ENCODE assay signal across 14 cellular contexts in the genomic region with DNA sequence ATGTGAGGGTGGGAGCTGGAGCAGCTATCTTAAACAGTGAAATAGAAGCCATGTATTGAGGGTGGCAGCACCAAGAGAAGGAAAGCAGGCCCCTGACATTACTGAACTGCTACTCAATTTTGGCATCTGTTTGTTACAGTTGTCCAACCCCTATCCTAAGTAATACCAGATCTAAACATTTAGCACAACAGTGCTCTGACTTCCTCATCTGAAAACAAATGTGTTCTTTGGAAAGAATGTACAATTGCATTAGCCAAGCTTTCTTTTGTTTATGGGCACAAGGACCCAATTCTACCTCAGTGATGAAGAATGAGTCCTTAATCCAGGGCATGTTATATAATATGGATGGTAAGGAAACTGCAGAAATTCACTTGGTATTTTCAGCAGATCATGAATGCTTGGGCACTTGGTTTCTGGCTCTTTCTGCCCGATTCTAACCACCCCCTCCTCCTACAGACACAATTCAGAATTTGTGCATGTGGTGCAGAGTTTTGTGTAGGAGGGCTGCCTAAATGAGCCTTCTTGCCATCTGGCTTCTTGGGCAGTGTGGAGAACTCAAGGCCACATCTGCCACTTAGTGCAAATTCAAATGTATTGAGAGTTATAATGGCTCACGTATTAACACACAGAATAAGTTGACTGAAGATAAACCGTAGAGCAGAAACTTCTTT. TPM values are rescaled to one million over a fixed set of nuclear protein-coding genes. Genes with fewer than 3 reads are reported as not detected.
DNase-seq lines count a peak whose midpoint lies in the region; ATAC-seq and TF ChIP-seq lines count a peak whose summit lies in the region.
"Had no signal": no experiment of that assay in that cellular context is flagged by ENCODE, and none has a peak within 500 bp of the region (broad histone marks: within the 10 kb centered on the region; RNA-seq: fewer than 3 reads in every experiment).

No MANE protein-coding gene starts in this region.

- POLR2A ChIA-PET in activated CD4-positive, alpha-beta memory T cell treated with anti-CD3 and anti-CD28 coated beads, Interleukin-2, amount 10 ng/mL, durations not matched to agents 7 days and 5 days (lab: Charles Lee): interaction anchor here (0.6 to 1.5 kb wide), 2 partner anchors 33 to 495 kb away, joined by 3 to 4 read pairs; no protein-coding TSS in a partner anchor
- POLR2A ChIA-PET in activated CD4-positive, alpha-beta memory T cell treated with anti-CD3 and anti-CD28 coated beads for 36 hours (lab: Charles Lee): interaction anchor here (0.6 kb wide), 1 partner anchor 11 kb away, joined by 5 read pairs; no protein-coding TSS in a partner anchor

- 72% methylated on average over 3 of the region's 3 CpGs for WGBS in suprapubic skin
- 59 to 62% methylated on average over 3 of the region's 3 CpGs for WGBS in GM23248 (ENCODE audit: low coverage in 1 of 2, low lambda C conversion rate in 2 of 2, missing lambda C conversion rate in 2 of 2), 2 experiments

- peaks cover 81% of the 10 kb centered on the region for H3F3A ChIP-seq in GM23248 (ENCODE audit: insufficient read depth)

- peaks cover 30% of the 10 kb centered on the region for H3K4me1 Mint-ChIP-seq in activated CD4-positive, alpha-beta memory T cell treated with anti-CD3 and anti-CD28 coated beads, Interleukin-2, amount 10 ng/mL, durations not matched to agents 7 days and 5 days
- peaks cover 54% of the 10 kb centered on the region for H3K4me1 Mint-ChIP-seq in activated CD4-positive, alpha-beta memory T cell treated with anti-CD3 and anti-CD28 coated beads for 36 hours (ENCODE audit: low read depth)
- peaks cover 39% of the 10 kb centered on the region for H3K4me1 Mint-ChIP-seq in activated T-helper 2 cell treated with anti-CD3 and anti-CD28 coated beads, Interferon-gamma antibody, Interleukin-2, Interleukin-4, amounts not matched to agents 10 μg/mL and 5 μg/mL and 100 μg/mL, durations not matched to agents 14 hours and 24 hours and 36 hours (ENCODE audit: low read depth)

- peaks cover 75% of the 10 kb centered on the region for H3K4me1 ChIP-seq in lower lobe of right lung
- peaks cover 88% of the 10 kb centered on the region for H3K4me1 ChIP-seq in suprapubic skin
- peaks cover 79% of the 10 kb centered on the region for H3K4me1 ChIP-seq in GM23248 (ENCODE audit: insufficient read depth)
- H3K4me1 ChIP-seq in foreskin keratinocyte: peaks cover 56% of the 10 kb centered on the region

- H3K36me3 ChIP-seq in lower lobe of right lung (no peaks in the 10 kb centered on the region), suprapubic skin (no peaks in the 10 kb centered on the region), GM23248 (ENCODE audit: low read depth) (no peaks in the 10 kb centered on the region)
- H3K36me3 ChIP-seq: WERI-Rb-1 had no signal

- DNase-seq in activated CD4-positive, alpha-beta memory T cell treated with anti-CD3 and anti-CD28 coated beads, Interleukin-2, amount 10 ng/mL, durations not matched to agents 7 days and 5 days: no peak
- no peak for DNase-seq in activated CD4-positive, alpha-beta memory T cell treated with anti-CD3 and anti-CD28 coated beads for 36 hours
- DNase-seq in activated T-helper 2 cell treated with anti-CD3 and anti-CD28 coated beads, Interferon-gamma antibody, Interleukin-2, Interleukin-4, amounts not matched to agents 10 μg/mL and 5 μg/mL and 100 μg/mL, durations not matched to agents 14 hours and 24 hours and 36 hours (ENCODE audit: low spot score): no peak
- DNase-seq in lower lobe of right lung (no peak), suprapubic skin (ENCODE audit: low spot score in 2 of 2) (no peak), GM23248 (no peak), foreskin keratinocyte (no peak)
- DNase-seq in effector CD8-positive, alpha-beta T cell (lab: John Stamatoyannopoulos, UW): no peak
- DNase-seq: NCI-H1092 treated with DMSO at 0.1 percent for 48 hours; stimulated activated naive CD8-positive, alpha-beta T cell treated with anti-CD3 and anti-CD28 coated beads, Interleukin-15, amount 100 ng/mL, for 72 hours; WERI-Rb-1 had no signal

- no peak for TF ChIP-seq POLR2A in suprapubic skin (IDR thresholded peaks at IDR 0.05)

- no peak for ATAC-seq in lower lobe of right lung
- no peak for ATAC-seq in foreskin keratinocyte
- ATAC-seq: A549; Panc1; stimulated activated naive CD8-positive, alpha-beta T cell treated with anti-CD3 and anti-CD28 coated beads, Interleukin-15, amount 100 ng/mL, for 72 hours had no signal

- H3K9me3 ChIP-seq in lower lobe of right lung (no peaks in the 10 kb centered on the region), suprapubic skin (no peaks in the 10 kb centered on the region), GM23248 (ENCODE audit: low read depth) (no peaks in the 10 kb centered on the region)
- H3K9me3 ChIP-seq: A549 had no signal

- peak overlapping the region; percentile 14 for H3K27ac Mint-ChIP-seq in activated CD4-positive, alpha-beta memory T cell treated with anti-CD3 and anti-CD28 coated beads, Interleukin-2, amount 10 ng/mL, durations not matched to agents 7 days and 5 days
- H3K27ac Mint-ChIP-seq in activated CD4-positive, alpha-beta memory T cell treated with anti-CD3 and anti-CD28 coated beads for 36 hours: no peak overlapping the region
- H3K27ac Mint-ChIP-seq in activated T-helper 2 cell treated with anti-CD3 and anti-CD28 coated beads, Interferon-gamma antibody, Interleukin-2, Interleukin-4, amounts not matched to agents 10 μg/mL and 5 μg/mL and 100 μg/mL, durations not matched to agents 14 hours and 24 hours and 36 hours: peak overlapping the region; percentile 43
- H3K27ac Mint-ChIP-seq: stimulated activated naive CD8-positive, alpha-beta T cell treated with anti-CD3 and anti-CD28 coated beads, Interleukin-15, amount 100 ng/mL, for 72 hours had no signal

- H4K20me1 ChIP-seq in GM23248 (ENCODE audit: insufficient read depth): no peaks in the 10 kb centered on the region

- H3K36me3 Mint-ChIP-seq in activated CD4-positive, alpha-beta memory T cell treated with anti-CD3 and anti-CD28 coated beads, Interleukin-2, amount 10 ng/mL, durations not matched to agents 7 days and 5 days (ENCODE audit: low read depth): peaks cover 18% of the 10 kb centered on the region
- peaks cover 16% of the 10 kb centered on the region for H3K36me3 Mint-ChIP-seq in activated CD4-positive, alpha-beta memory T cell treated with anti-CD3 and anti-CD28 coated beads for 36 hours
- peaks cover 42% of the 10 kb centered on the region for H3K36me3 Mint-ChIP-seq in activated T-helper 2 cell treated with anti-CD3 and anti-CD28 coated beads, Interferon-gamma antibody, Interleukin-2, Interleukin-4, amounts not matched to agents 10 μg/mL and 5 μg/mL and 100 μg/mL, durations not matched to agents 14 hours and 24 hours and 36 hours (ENCODE audit: low read depth)
- H3K36me3 Mint-ChIP-seq: activated naive CD8-positive, alpha-beta T cell had no signal

- peaks cover 45% of the 10 kb centered on the region for H3K79me2 ChIP-seq in GM23248 (ENCODE audit: insufficient read depth)

- H3K27me3 Mint-ChIP-seq in activated CD4-positive, alpha-beta memory T cell treated with anti-CD3 and anti-CD28 coated beads, Interleukin-2, amount 10 ng/mL, durations not matched to agents 7 days and 5 days: no peaks in the 10 kb centered on the region
- no peaks in the 10 kb centered on the region for H3K27me3 Mint-ChIP-seq in activated CD4-positive, alpha-beta memory T cell treated with anti-CD3 and anti-CD28 coated beads for 36 hours
- no peaks in the 10 kb centered on the region for H3K27me3 Mint-ChIP-seq in activated T-helper 2 cell treated with anti-CD3 and anti-CD28 coated beads, Interferon-gamma antibody, Interleukin-2, Interleukin-4, amounts not matched to agents 10 μg/mL and 5 μg/mL and 100 μg/mL, durations not matched to agents 14 hours and 24 hours and 36 hours (ENCODE audit: low read depth)
- H3K27me3 Mint-ChIP-seq: activated naive CD8-positive, alpha-beta T cell; stimulated activated naive CD8-positive, alpha-beta T cell treated with anti-CD3 and anti-CD28 coated beads, Interleukin-15, amount 100 ng/mL, for 72 hours had no signal

- H3K9me3 Mint-ChIP-seq in activated CD4-positive, alpha-beta memory T cell treated with anti-CD3 and anti-CD28 coated beads, Interleukin-2, amount 10 ng/mL, durations not matched to agents 7 days and 5 days: no peaks in the 10 kb centered on the region
- no peaks in the 10 kb centered on the region for H3K9me3 Mint-ChIP-seq in activated CD4-positive, alpha-beta memory T cell treated with anti-CD3 and anti-CD28 coated beads for 36 hours
- H3K9me3 Mint-ChIP-seq in activated T-helper 2 cell treated with anti-CD3 and anti-CD28 coated beads, Interferon-gamma antibody, Interleukin-2, Interleukin-4, amounts not matched to agents 10 μg/mL and 5 μg/mL and 100 μg/mL, durations not matched to agents 14 hours and 24 hours and 36 hours: no peaks in the 10 kb centered on the region
- H3K9me3 Mint-ChIP-seq: stimulated activated naive CD8-positive, alpha-beta T cell treated with anti-CD3 and anti-CD28 coated beads, Interleukin-15, amount 100 ng/mL, for 72 hours had no signal

- no peak overlapping the region for H3K4me3 Mint-ChIP-seq in activated CD4-positive, alpha-beta memory T cell treated with anti-CD3 and anti-CD28 coated beads, Interleukin-2, amount 10 ng/mL, durations not matched to agents 7 days and 5 days
- no peak overlapping the region for H3K4me3 Mint-ChIP-seq in activated CD4-positive, alpha-beta memory T cell treated with anti-CD3 and anti-CD28 coated beads for 36 hours
- no peak overlapping the region for H3K4me3 Mint-ChIP-seq in activated T-helper 2 cell treated with anti-CD3 and anti-CD28 coated beads, Interferon-gamma antibody, Interleukin-2, Interleukin-4, amounts not matched to agents 10 μg/mL and 5 μg/mL and 100 μg/mL, durations not matched to agents 14 hours and 24 hours and 36 hours (ENCODE audit: low read depth)
- H3K4me3 Mint-ChIP-seq: activated naive CD8-positive, alpha-beta T cell; stimulated activated naive CD8-positive, alpha-beta T cell treated with anti-CD3 and anti-CD28 coated beads, Interleukin-15, amount 100 ng/mL, for 72 hours had no signal

- H3K9me2 ChIP-seq in GM23248 (ENCODE audit: insufficient read depth): no peaks in the 10 kb centered on the region

- CTCF ChIA-PET in activated CD4-positive, alpha-beta memory T cell treated with anti-CD3 and anti-CD28 coated beads, Interleukin-2, amount 10 ng/mL, durations not matched to agents 7 days and 5 days (lab: Charles Lee): no interaction called here
- CTCF ChIA-PET in activated CD4-positive, alpha-beta memory T cell treated with anti-CD3 and anti-CD28 coated beads for 36 hours (lab: Charles Lee): no interaction called here

- no peak overlapping the region for H3K9ac ChIP-seq in GM23248

- H3K27me3 ChIP-seq in lower lobe of right lung (ENCODE audit: low read depth) (no peaks in the 10 kb centered on the region), suprapubic skin (no peaks in the 10 kb centered on the region), GM23248 (replicated peaks; ENCODE audit: insufficient read depth) (no peaks in the 10 kb centered on the region), foreskin keratinocyte (no peaks in the 10 kb centered on the region)

- H3K4me3 ChIP-seq in lower lobe of right lung (peak overlapping the region; percentile 24), suprapubic skin (no peak overlapping the region), GM23248 (no peak overlapping the region)
- H3K4me3 ChIP-seq: A549 had no signal

- intact Hi-C loops in activated CD4-positive, alpha-beta memory T cell treated with anti-CD3 and anti-CD28 coated beads for 36 hours (cut with micrococcal nuclease): no loop called here
- intact Hi-C loops in activated T-helper 2 cell treated with anti-CD3 and anti-CD28 coated beads, Interferon-gamma antibody, Interleukin-2, Interleukin-4, amounts not matched to agents 10 μg/mL and 5 μg/mL and 100 μg/mL, durations not matched to agents 14 hours and 24 hours and 36 hours (cut with micrococcal nuclease): no loop called here
- intact Hi-C loops in lower lobe of right lung (cut with DNase I): no loop called here

- in situ Hi-C loops in GM23248 (cut with MboI): no loop called here

- no peak overlapping the region for H3K4me2 ChIP-seq in GM23248 (ENCODE audit: unreplicated experiment)
- H3K4me2 ChIP-seq: A549 had no signal

- H2AFZ ChIP-seq in GM23248: no peak overlapping the region

- TF ChIP-seq EP300 in suprapubic skin (IDR thresholded peaks at IDR 0.05): no peak

- peak overlapping the region; percentile 79 for H3K27ac ChIP-seq in lower lobe of right lung
- peak overlapping the region; percentile 80 for H3K27ac ChIP-seq in suprapubic skin
- no peak overlapping the region for H3K27ac ChIP-seq in GM23248
- H3K27ac ChIP-seq in foreskin keratinocyte: no peak overlapping the region
- H3K27ac ChIP-seq: A549, WERI-Rb-1 had no signal

- TF ChIP-seq CTCF in lower lobe of right lung (IDR thresholded peaks at IDR 0.05): no peak
- TF ChIP-seq CTCF in suprapubic skin (IDR thresholded peaks at IDR 0.05): no peak
- TF ChIP-seq CTCF in foreskin keratinocyte (conservative IDR thresholded peaks at IDR 0.05): no peak

RNA-seq across cellular contexts. Expression of a gene that starts 36.9 kb away (rescaled TPM):
- total RNA-seq in activated CD4-positive, alpha-beta memory T cell treated with anti-CD3 and anti-CD28 coated beads, Interleukin-2, amount 10 ng/mL, durations not matched to agents 7 days and 5 days: 100 to 1,000 TPM; 122 to 128 TPM
- total RNA-seq in activated CD4-positive, alpha-beta memory T cell treated with anti-CD3 and anti-CD28 coated beads for 36 hours: 10 to 100 TPM; 92.1 to 98.6 TPM
- 134 and 135 TPM in 2 replicates for total RNA-seq in activated T-helper 2 cell treated with anti-CD3 and anti-CD28 coated beads, Interferon-gamma antibody, Interleukin-2, Interleukin-4, amounts not matched to agents 10 μg/mL and 5 μg/mL and 100 μg/mL, durations not matched to agents 14 hours and 24 hours and 36 hours
- total RNA-seq in lower lobe of right lung (88.2 TPM), suprapubic skin (100 to 1,000 TPM in 2 of 4 donors, 10 to 100 TPM in 2; 93.9 to 208 (median 118) TPM), foreskin keratinocyte (35.4 and 37.4 TPM in 2 replicates)
- 29.1 and 30.7 TPM in 2 replicates for total RNA-seq in GM23248 (2014; rRNA removed; shearing (Covaris generic))
- polyA plus RNA-seq in GM23248 (2016; fragmentation: Nextera tagmentation; extraction: Ambion mirVana) (63.2 and 63.5 TPM in 2 replicates), foreskin keratinocyte (4.5 and 5.6 TPM in 2 replicates)

Comparison
In these comparisons a context has a peak if more than half of its experiments do, and no peak if none do; other contexts are left out.
1. H3K27ac ChIP-seq: peak in lower lobe of right lung (single experiment) and suprapubic skin (single experiment); none in GM23248 (single experiment) and foreskin keratinocyte (single experiment).